In genomic region chr2:15764683-15765011, GRCh38 we compare ENCODE assay signal across 24 cellular contexts.
"Had no signal": no experiment of that assay in that cellular context is flagged by ENCODE, and none has a peak within 500 bp of the region (broad histone marks: within the 10 kb centered on the region; RNA-seq: fewer than 3 reads in every experiment).

No MANE protein-coding gene starts in this region.

- DNase-seq: kidney glomerular epithelial cell; left cardiac atrium; left lung; lower lobe of right lung; mammary epithelial cell; mesenchymal stem cell; naive thymus-derived CD8-positive, alpha-beta T cell; occipital lobe; right lobe of liver; stimulated activated CD4-positive, alpha-beta T cell treated with anti-CD3 and anti-CD28 coated beads, Interleukin-12 subunit alpha, Interleukin-12 subunit beta, amount 100 ng/mL, for 4 hours; stimulated activated CD4-positive, alpha-beta T cell treated with anti-CD3 and anti-CD28 coated beads, Interleukin-15, amount 100 ng/mL, for 24 hours; stimulated activated CD4-positive, alpha-beta T cell treated with anti-CD3 and anti-CD28 coated beads, Interleukin-2, amount 100 ng/mL, for 24 hours; stimulated activated CD4-positive, alpha-beta T cell treated with anti-CD3 and anti-CD28 coated beads, Interleukin-4, amount 100 ng/mL, for 1 hour; stimulated activated naive B cell treated with anti-CD40 and anti-IgM and Interleukin-4, amounts not matched to agents 10 μg/mL and 1 μg/mL and 100 μg/mL, for 72 hours; stimulated activated naive CD8-positive, alpha-beta T cell treated with anti-CD3 and anti-CD28 coated beads, Interleukin-15, Interleukin-2, amounts not matched to agents 100 U/mL and 50 U/mL, for 24 hours; stomach; testis; thyroid gland; transverse colon; upper lobe of right lung had no signal

- ATAC-seq: left cardiac atrium; left lung; lower lobe of right lung; naive thymus-derived CD8-positive, alpha-beta T cell; right lobe of liver; stimulated activated naive B cell treated with anti-CD40 and anti-IgM and Interleukin-4, amounts not matched to agents 10 μg/mL and 1 μg/mL and 100 μg/mL, for 72 hours; stimulated activated naive CD8-positive, alpha-beta T cell treated with anti-CD3 and anti-CD28 coated beads, Interleukin-15, Interleukin-2, amounts not matched to agents 100 U/mL and 50 U/mL, for 24 hours; upper lobe of right lung had no signal

- H3K27ac ChIP-seq: hepatocyte, left lung, lower lobe of right lung, neutrophil, parathyroid adenoma, right atrium auricular region, right lobe of liver, stomach, testis, thyroid gland, transverse colon, upper lobe of right lung had no signal
